In the genomic region with DNA sequence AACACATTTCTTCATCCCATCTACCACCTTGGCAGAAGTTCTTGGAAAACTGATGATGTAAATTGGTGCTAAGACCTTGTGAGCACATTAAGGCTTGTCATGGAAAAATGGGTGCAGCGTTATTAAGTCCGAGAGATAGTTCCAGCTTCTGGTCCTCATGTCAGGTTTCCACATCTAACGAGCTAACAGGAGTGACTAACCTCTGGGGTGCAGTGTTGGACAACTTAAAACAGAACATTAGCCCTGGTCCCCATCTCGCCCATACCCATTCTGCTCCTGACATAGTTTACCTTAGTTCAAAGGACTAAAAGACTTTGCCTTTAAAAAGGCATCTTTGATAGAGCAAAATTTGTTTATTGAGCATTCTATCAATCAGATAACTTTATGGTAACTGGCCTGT, we compare ENCODE assay signal across 1 cellular context.
TF ChIP-seq lines count a peak whose summit lies in the region.

No MANE protein-coding gene starts in this region.

TF ChIP-seq in WTC11, 78 proteins besides CTCF, POLR2A, EP300 and RAD21 (continued from another document):
- TF ChIP-seq, protein P1, sequence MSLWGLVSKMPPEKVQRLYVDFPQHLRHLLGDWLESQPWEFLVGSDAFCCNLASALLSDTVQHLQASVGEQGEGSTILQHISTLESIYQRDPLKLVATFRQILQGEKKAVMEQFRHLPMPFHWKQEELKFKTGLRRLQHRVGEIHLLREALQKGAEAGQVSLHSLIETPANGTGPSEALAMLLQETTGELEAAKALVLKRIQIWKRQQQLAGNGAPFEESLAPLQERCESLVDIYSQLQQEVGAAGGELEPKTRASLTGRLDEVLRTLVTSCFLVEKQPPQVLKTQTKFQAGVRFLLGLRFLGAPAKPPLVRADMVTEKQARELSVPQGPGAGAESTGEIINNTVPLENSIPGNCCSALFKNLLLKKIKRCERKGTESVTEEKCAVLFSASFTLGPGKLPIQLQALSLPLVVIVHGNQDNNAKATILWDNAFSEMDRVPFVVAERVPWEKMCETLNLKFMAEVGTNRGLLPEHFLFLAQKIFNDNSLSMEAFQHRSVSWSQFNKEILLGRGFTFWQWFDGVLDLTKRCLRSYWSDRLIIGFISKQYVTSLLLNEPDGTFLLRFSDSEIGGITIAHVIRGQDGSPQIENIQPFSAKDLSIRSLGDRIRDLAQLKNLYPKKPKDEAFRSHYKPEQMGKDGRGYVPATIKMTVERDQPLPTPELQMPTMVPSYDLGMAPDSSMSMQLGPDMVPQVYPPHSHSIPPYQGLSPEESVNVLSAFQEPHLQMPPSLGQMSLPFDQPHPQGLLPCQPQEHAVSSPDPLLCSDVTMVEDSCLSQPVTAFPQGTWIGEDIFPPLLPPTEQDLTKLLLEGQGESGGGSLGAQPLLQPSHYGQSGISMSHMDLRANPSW (CRISPR knock-in tag; conservative IDR thresholded peaks at IDR 0.05; ENCODE audit: low read depth): no peak
- no peak for TF ChIP-seq EMX1 (CRISPR knock-in tag; IDR thresholded peaks at IDR 0.05)
- no peak for TF ChIP-seq ZNF232 (CRISPR knock-in tag; IDR thresholded peaks at IDR 0.05)
TF ChIP-seq in WTC11: peak in this region for 0.
